1 cellular context compared by ENCODE assay signal in the genomic region with DNA sequence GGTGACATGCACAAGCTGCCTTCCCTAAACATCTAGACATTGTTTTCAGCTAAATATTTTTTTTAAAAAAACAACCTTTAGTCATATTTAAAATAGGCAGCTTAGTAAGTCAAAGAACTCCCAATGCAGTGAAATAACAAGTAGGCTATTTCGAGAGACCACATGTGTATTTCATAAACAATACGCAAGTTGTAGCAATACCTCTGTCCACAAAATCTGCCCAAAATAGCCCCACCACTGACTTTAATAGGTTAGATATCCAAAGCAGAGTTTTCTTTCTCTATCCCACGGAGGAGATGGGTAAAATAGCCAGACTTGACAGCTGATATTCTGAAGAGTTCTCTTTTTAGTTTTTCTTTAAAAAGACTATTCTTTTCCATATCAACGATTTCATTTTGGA.
TF ChIP-seq lines count a peak whose summit lies in the region.

No MANE protein-coding gene starts in this region.

TF ChIP-seq in SK-N-SH treated with all-trans-retinoic acid at 6 μM for 48 hours, 23 proteins besides CTCF, POLR2A, EP300 and RAD21 (continued from another document):
- TF ChIP-seq, protein P1, sequence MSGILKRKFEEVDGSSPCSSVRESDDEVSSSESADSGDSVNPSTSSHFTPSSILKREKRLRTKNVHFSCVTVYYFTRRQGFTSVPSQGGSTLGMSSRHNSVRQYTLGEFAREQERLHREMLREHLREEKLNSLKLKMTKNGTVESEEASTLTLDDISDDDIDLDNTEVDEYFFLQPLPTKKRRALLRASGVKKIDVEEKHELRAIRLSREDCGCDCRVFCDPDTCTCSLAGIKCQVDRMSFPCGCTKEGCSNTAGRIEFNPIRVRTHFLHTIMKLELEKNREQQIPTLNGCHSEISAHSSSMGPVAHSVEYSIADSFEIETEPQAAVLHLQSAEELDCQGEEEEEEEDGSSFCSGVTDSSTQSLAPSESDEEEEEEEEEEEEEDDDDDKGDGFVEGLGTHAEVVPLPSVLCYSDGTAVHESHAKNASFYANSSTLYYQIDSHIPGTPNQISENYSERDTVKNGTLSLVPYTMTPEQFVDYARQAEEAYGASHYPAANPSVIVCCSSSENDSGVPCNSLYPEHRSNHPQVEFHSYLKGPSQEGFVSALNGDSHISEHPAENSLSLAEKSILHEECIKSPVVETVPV (CRISPR knock-in tag; IDR thresholded peaks at IDR 0.05), result no peak
